29 cellular contexts compared by ENCODE assay signal in the genomic region with DNA sequence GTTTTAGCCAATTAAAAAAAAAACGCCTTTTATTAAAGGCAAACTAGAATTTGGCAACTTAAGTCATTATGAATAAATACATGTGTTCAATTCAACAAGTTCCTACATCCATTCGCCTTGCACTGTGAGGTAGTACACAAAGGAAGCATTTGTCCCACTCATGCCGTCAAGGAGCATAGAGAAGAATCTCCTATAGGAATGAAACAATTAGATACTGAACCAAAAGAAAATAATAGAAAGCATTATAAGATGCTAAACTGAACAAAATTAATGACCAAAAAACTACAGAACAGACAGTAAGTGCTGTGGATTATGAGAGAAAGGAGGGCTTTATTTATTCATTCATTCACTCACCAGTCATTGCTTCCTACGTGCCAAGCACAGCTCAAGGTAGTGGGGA.
"Had no signal": no experiment of that assay in that cellular context is flagged by ENCODE, and none has a peak within 500 bp of the region (broad histone marks: within the 10 kb centered on the region; RNA-seq: fewer than 3 reads in every experiment).

No MANE protein-coding gene starts in this region.

- H3K9me3 Mint-ChIP-seq: naive B cell; naive thymus-derived CD8-positive, alpha-beta T cell; natural killer cell treated with Interleukin-12 subunit alpha and Interleukin-12 subunit beta and Interleukin-15 and Interleukin-18, amount 100 ng/mL, for 72 hours; neural progenitor cell; stimulated activated effector memory CD8-positive, alpha-beta T cell treated with anti-CD3 and anti-CD28 coated beads, Interleukin-12 subunit alpha, Interleukin-12 subunit beta, amount 100 ng/mL, for 72 hours; stimulated activated naive B cell treated with anti-CD40 and anti-IgM and Interleukin-4, amounts not matched to agents 10 μg/mL and 1 μg/mL and 100 μg/mL, for 72 hours; stimulated activated naive CD8-positive, alpha-beta T cell treated with anti-CD3 and anti-CD28 coated beads, Interleukin-15, amount 100 ng/mL, for 72 hours; type B pancreatic cell had no signal

- H3K4me1 Mint-ChIP-seq: neural progenitor cell had no signal

- H3K4me3 Mint-ChIP-seq: naive B cell; naive thymus-derived CD8-positive, alpha-beta T cell; natural killer cell treated with Interleukin-12 subunit alpha and Interleukin-12 subunit beta and Interleukin-15 and Interleukin-18, amount 100 ng/mL, for 72 hours; neural progenitor cell; stimulated activated effector memory CD8-positive, alpha-beta T cell treated with anti-CD3 and anti-CD28 coated beads, Interleukin-12 subunit alpha, Interleukin-12 subunit beta, amount 100 ng/mL, for 72 hours; stimulated activated naive B cell treated with anti-CD40 and anti-IgM and Interleukin-4, amounts not matched to agents 10 μg/mL and 1 μg/mL and 100 μg/mL, for 72 hours; stimulated activated naive CD8-positive, alpha-beta T cell treated with anti-CD3 and anti-CD28 coated beads, Interleukin-15, amount 100 ng/mL, for 72 hours; type B pancreatic cell had no signal

- H3K27me3 ChIP-seq: neural progenitor cell, ovary, right atrium auricular region, right lobe of liver, sigmoid colon, suprapubic skin, testis, tibial artery, transverse colon, upper lobe of right lung, uterus had no signal

- H3K4me1 ChIP-seq: parathyroid adenoma, prostate gland, right atrium auricular region, suprapubic skin, testis, upper lobe of right lung, uterus had no signal

- H3K27me3 Mint-ChIP-seq: naive B cell; naive thymus-derived CD8-positive, alpha-beta T cell; natural killer cell treated with Interleukin-12 subunit alpha and Interleukin-12 subunit beta and Interleukin-15 and Interleukin-18, amount 100 ng/mL, for 72 hours; stimulated activated naive B cell treated with anti-CD40 and anti-IgM and Interleukin-4, amounts not matched to agents 10 μg/mL and 1 μg/mL and 100 μg/mL, for 72 hours; stimulated activated naive CD8-positive, alpha-beta T cell treated with anti-CD3 and anti-CD28 coated beads, Interleukin-15, amount 100 ng/mL, for 72 hours; type B pancreatic cell had no signal

- ATAC-seq: naive thymus-derived CD8-positive, alpha-beta T cell; natural killer cell treated with Interleukin-12 subunit alpha and Interleukin-12 subunit beta and Interleukin-15 and Interleukin-18, amount 100 ng/mL, for 72 hours; right lobe of liver; stimulated activated effector memory CD8-positive, alpha-beta T cell treated with anti-CD3 and anti-CD28 coated beads, Interleukin-12 subunit alpha, Interleukin-12 subunit beta, amount 100 ng/mL, for 72 hours; stimulated activated naive B cell treated with anti-CD40 and anti-IgM and Interleukin-4, amounts not matched to agents 10 μg/mL and 1 μg/mL and 100 μg/mL, for 72 hours; stimulated activated naive CD8-positive, alpha-beta T cell treated with anti-CD3 and anti-CD28 coated beads, Interleukin-15, amount 100 ng/mL, for 72 hours; upper lobe of right lung had no signal

- DNase-seq: naive B cell; naive thymus-derived CD8-positive, alpha-beta T cell; occipital lobe; ovary; retina; right lobe of liver; sigmoid colon; small intestine; stimulated activated CD4-positive, alpha-beta T cell treated with anti-CD3 and anti-CD28 coated beads, Interleukin-15, amount 100 ng/mL, for 24 hours; stimulated activated CD4-positive, alpha-beta T cell treated with anti-CD3 and anti-CD28 coated beads, Interleukin-2, amount 100 ng/mL, for 24 hours; stimulated activated CD4-positive, alpha-beta T cell treated with anti-CD3 and anti-CD28 coated beads, Interleukin-2, amount 100 ng/mL, for 48 hours; stimulated activated CD4-positive, alpha-beta T cell treated with anti-CD3 and anti-CD28 coated beads, Interleukin-4, amount 100 ng/mL, for 24 hours; stimulated activated naive B cell treated with anti-CD40 and anti-IgM and Interleukin-4, amounts not matched to agents 10 μg/mL and 1 μg/mL and 100 μg/mL, for 72 hours; stimulated activated naive CD4-positive, alpha-beta T cell treated with Interleukin-2 at 50 U/mL for 16 hours; stimulated activated naive CD8-positive, alpha-beta T cell treated with anti-CD3 and anti-CD28 coated beads, Interleukin-15, amount 100 ng/mL, for 72 hours; substantia nigra; testis; tibial artery; transverse colon; upper lobe of right lung; uterus had no signal

- H3K9me3 ChIP-seq: ovary, prostate gland, right atrium auricular region, right lobe of liver, sigmoid colon, suprapubic skin, testis, tibial artery, transverse colon, upper lobe of right lung, uterus had no signal

- H3K27ac ChIP-seq: neural progenitor cell, ovary, parathyroid adenoma, prostate gland, right atrium auricular region, right lobe of liver, sigmoid colon, suprapubic skin, testis, tibial artery, transverse colon, upper lobe of right lung, uterus had no signal

- H3K4me3 ChIP-seq: neural progenitor cell, ovary, prostate gland, right atrium auricular region, right lobe of liver, sigmoid colon, suprapubic skin, testis, tibial artery, transverse colon, upper lobe of right lung, uterus had no signal

- H3K36me3 Mint-ChIP-seq: natural killer cell treated with Interleukin-12 subunit alpha and Interleukin-12 subunit beta and Interleukin-15 and Interleukin-18, amount 100 ng/mL, for 72 hours; type B pancreatic cell had no signal

- H3K27ac Mint-ChIP-seq: naive thymus-derived CD8-positive, alpha-beta T cell; natural killer cell treated with Interleukin-12 subunit alpha and Interleukin-12 subunit beta and Interleukin-15 and Interleukin-18, amount 100 ng/mL, for 72 hours; neural progenitor cell; stimulated activated effector memory CD8-positive, alpha-beta T cell treated with anti-CD3 and anti-CD28 coated beads, Interleukin-12 subunit alpha, Interleukin-12 subunit beta, amount 100 ng/mL, for 72 hours; stimulated activated naive B cell treated with anti-CD40 and anti-IgM and Interleukin-4, amounts not matched to agents 10 μg/mL and 1 μg/mL and 100 μg/mL, for 72 hours; stimulated activated naive CD8-positive, alpha-beta T cell treated with anti-CD3 and anti-CD28 coated beads, Interleukin-15, amount 100 ng/mL, for 72 hours; type B pancreatic cell had no signal

- H3K36me3 ChIP-seq: neural progenitor cell, ovary, prostate gland, right atrium auricular region, right lobe of liver, sigmoid colon, suprapubic skin, tibial artery, uterus had no signal
